ENCODE assay signal across 18 cellular contexts in the genomic region with DNA sequence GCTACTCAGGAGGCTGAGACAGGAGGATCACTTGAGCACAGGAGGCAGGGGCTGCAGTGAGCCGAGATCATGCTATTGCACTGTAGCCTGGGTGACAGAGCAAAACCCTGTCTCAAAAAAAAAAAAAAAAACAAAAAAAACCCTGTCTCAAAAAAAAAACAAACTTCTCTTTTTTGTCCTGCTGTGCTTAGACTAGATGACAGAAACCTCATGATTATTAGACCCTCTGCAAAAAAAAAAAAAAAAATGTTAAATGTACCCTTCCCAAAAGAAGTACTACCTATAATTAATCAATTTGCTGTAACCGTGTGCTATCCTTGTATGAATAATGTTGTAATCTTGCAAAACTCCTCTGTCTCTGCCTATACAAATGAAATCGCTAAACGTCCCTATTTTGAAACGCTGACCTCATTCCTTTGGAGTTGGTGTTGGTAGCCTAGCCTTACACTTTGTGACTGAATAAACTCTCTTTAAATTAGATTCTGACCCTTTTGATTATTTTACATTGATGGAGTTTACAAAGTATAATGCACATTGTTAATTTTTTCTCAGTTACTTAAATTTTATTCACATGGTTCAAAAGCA.
"Had no signal": no experiment of that assay in that cellular context is flagged by ENCODE, and none has a peak within 500 bp of the region (broad histone marks: within the 10 kb centered on the region; RNA-seq: fewer than 3 reads in every experiment).

No MANE protein-coding gene starts in this region.

- H3K9me3 ChIP-seq: pancreas, stomach, vagina had no signal

- H3K4me1 ChIP-seq: pancreas, stomach, vagina had no signal

- H3K4me3 ChIP-seq: dorsolateral prefrontal cortex, pancreas, smooth muscle cell, stomach, vagina had no signal

- H3K27ac ChIP-seq: dorsolateral prefrontal cortex, pancreas, stomach, vagina had no signal

- H3K36me3 ChIP-seq: pancreas, stomach, vagina had no signal

- DNase-seq: activated CD4-positive, alpha-beta T cell treated with anti-CD3 and anti-CD28 coated beads, Interleukin-2, amount 10 ng/mL, durations not matched to agents 24 days and 14 days; activated CD8-positive, alpha-beta T cell treated with anti-CD3 and anti-CD28 coated beads for 36 hours; activated naive CD4-positive, alpha-beta T cell treated with anti-CD3 and anti-CD28 coated beads, Interleukin-2, amount 10 ng/mL, durations not matched to agents 7 days and 5 days; activated naive CD8-positive, alpha-beta T cell treated with anti-CD3 and anti-CD28 coated beads, Interleukin-2, amount 50 U/mL, for 24 hours; activated T-cell treated with anti-CD3 and anti-CD28 coated beads, Interleukin-2, amount 50 U/mL, for 24 hours; anterior cingulate cortex; caudate nucleus; dorsolateral prefrontal cortex; left cardiac atrium; mesendoderm; naive thymus-derived CD8-positive, alpha-beta T cell; pancreas; stimulated activated CD4-positive, alpha-beta T cell treated with anti-CD3 and anti-CD28 coated beads, Interleukin-4, amount 100 ng/mL, for 1 hour; stomach; trophoblast cell had no signal

- ATAC-seq: activated CD8-positive, alpha-beta T cell treated with anti-CD3 and anti-CD28 coated beads for 36 hours; activated naive CD8-positive, alpha-beta T cell treated with anti-CD3 and anti-CD28 coated beads, Interleukin-2, amount 50 U/mL, for 24 hours; left cardiac atrium; naive thymus-derived CD8-positive, alpha-beta T cell; sciatic nerve had no signal

- H3K27me3 ChIP-seq: dorsolateral prefrontal cortex, pancreas, stomach, vagina had no signal
